Comparison of ENCODE assay signal across 5 cellular contexts in genomic region chr2:185585165-185585564, GRCh38.
DNase-seq lines count a peak whose midpoint lies in the region; ATAC-seq, FAIRE-seq and TF ChIP-seq lines count a peak whose summit lies in the region.
"Not testable (repeated sequence)": the region's sequence is repeated elsewhere in the genome, so short reads cannot be mapped to it uniquely, and the experiment has no call there.

No MANE protein-coding gene starts in this region.

- H3K36me3 ChIP-seq in mammary epithelial cell (ENCODE audit: insufficient read depth, low read length); HepG2 (replicated peaks in 1 of 2; ENCODE audit: control insufficient read depth in 1 of 2, insufficient read depth in 2 of 2, low read length in 2 of 2): not testable (repeated sequence)

- peaks cover 20% of the 10 kb centered on the region for H3K4me1 ChIP-seq in mammary epithelial cell (ENCODE audit: insufficient read depth, low read length)
- not testable (repeated sequence) for H3K4me1 ChIP-seq in HepG2 (ENCODE audit: insufficient read depth, low read length)

- intact Hi-C loops in mammary epithelial cell (cut with micrococcal nuclease), result loop anchor here (10.0 kb wide), 1 partner anchor 150 kb away; no protein-coding TSS in a partner anchor
- intact Hi-C loops in HepG2 (cut with micrococcal nuclease; ENCODE audit: unreplicated experiment), result not testable (repeated sequence)

- POLR2A ChIA-PET in HepG2 (lab: Yijun Ruan, JAX), result not testable (repeated sequence)

- in situ Hi-C loops in mammary epithelial cell (cut with MboI; ENCODE audit: low sequenced_read_pairs in 2 of 2); HepG2 (cut with HindIII; ENCODE audit: extremely low pct_ligation_motif_present, low pct_unique_long_range_greater_than_20kb): not testable (repeated sequence)

- 2% methylated on average over 5 of the region's 5 CpGs for WGBS in mammary epithelial cell (ENCODE audit: low coverage, missing lambda C conversion rate)
- WGBS in HepG2 (ENCODE audit: low lambda C conversion rate), result 17% methylated on average over 5 of the region's 5 CpGs

- FAIRE-seq in GM12892 (lab: Jason Lieb, UNC), result peak; percentile 50
- not testable (repeated sequence) for FAIRE-seq in HepG2 (lab: Jason Lieb, UNC)

- peak overlapping the region; percentile 72 for H3K27ac ChIP-seq in mammary epithelial cell (ENCODE audit: insufficient read depth, low read depth, low read length)
- H3K27ac ChIP-seq in HepG2 (ENCODE audit: extremely low read length, insufficient read depth, low read length), result not testable (repeated sequence)

- not testable (repeated sequence) for DNase-seq in GM12892 (ENCODE audit: insufficient read length); HepG2 (ENCODE audit: low spot score)
- peak; percentile 42 for DNase-seq in RPMI7951 (ENCODE audit: low read depth)
- peak; percentile 82 for DNase-seq in mammary epithelial cell
- DNase-seq in epithelial cell of esophagus (ENCODE audit: low read depth), result peak; percentile 55

- not testable (repeated sequence) for TF ChIP-seq EP300 in HepG2 (IDR thresholded peaks at IDR 0.05; ENCODE audit: low read depth in 2 of 2, low read length in 2 of 2); HepG2 (CRISPR knock-in tag; IDR thresholded peaks at IDR 0.05; ENCODE audit: borderline replicate concordance)

- H3K79me2 ChIP-seq in mammary epithelial cell (ENCODE audit: insufficient read depth, low read length); HepG2 (ENCODE audit: insufficient read depth, low read length): not testable (repeated sequence)

- H4K20me1 ChIP-seq in mammary epithelial cell (ENCODE audit: insufficient read depth, low read length); HepG2 (ENCODE audit: insufficient read depth, low read length): not testable (repeated sequence)

- TF ChIP-seq POLR2A in GM12892 (IDR thresholded peaks at IDR 0.05; ENCODE audit: low read depth, low read length); HepG2 (IDR thresholded peaks at IDR 0.05; ENCODE audit: insufficient read depth in 1 of 2, low read depth in 2 of 2, low read length in 2 of 2): not testable (repeated sequence)

- BruUV-seq in mammary epithelial cell (replicated peaks; lab: Mats Ljungman, UMichigan); HepG2 (replicated peaks; lab: Mats Ljungman, UMichigan): not testable (repeated sequence)

- not testable (repeated sequence) for H3K27me3 ChIP-seq in mammary epithelial cell (ENCODE audit: insufficient read depth, low read length); HepG2 (ENCODE audit: control insufficient read depth in 1 of 2, insufficient read depth in 2 of 2, low read length in 2 of 2)

- not testable (repeated sequence) for H3K4me3 ChIP-seq in mammary epithelial cell (replicated peaks in 1 of 3; ENCODE audit: insufficient read depth in 1 of 3, low read depth in 2 of 3, low read length in 3 of 3); epithelial cell of esophagus (ENCODE audit: low read length); HepG2 (replicated peaks in 1 of 3; ENCODE audit: insufficient read depth in 1 of 3, low read depth in 2 of 3, low read length in 3 of 3)

- H2AFZ ChIP-seq in mammary epithelial cell (ENCODE audit: low read depth, low read length); HepG2 (ENCODE audit: low read length): not testable (repeated sequence)

- peaks cover 11% of the 10 kb centered on the region for H3K9me3 ChIP-seq in mammary epithelial cell (replicated peaks; ENCODE audit: insufficient read depth, low read length)
- H3K9me3 ChIP-seq in HepG2 (ENCODE audit: low read length), result peaks cover 11% of the 10 kb centered on the region

- dilution Hi-C loops in mammary epithelial cell (cut with HindIII; ENCODE audit: low sequenced_read_pairs), result not testable (repeated sequence)

- H3K9ac ChIP-seq in mammary epithelial cell (ENCODE audit: insufficient read depth, low read length); HepG2 (ENCODE audit: insufficient read depth, low read depth, low read length): not testable (repeated sequence)

- not testable (repeated sequence) for ATAC-seq in HepG2

- not testable (repeated sequence) for TF ChIP-seq CTCF in mammary epithelial cell (conservative IDR thresholded peaks at IDR 0.05 in 1 of 2, IDR thresholded peaks at IDR 0.05 in 1 of 2; ENCODE audit: extremely low read depth in 1 of 2, insufficient read depth in 1 of 2, low read depth in 1 of 2, low read length in 2 of 2); epithelial cell of esophagus (IDR thresholded peaks at IDR 0.05; ENCODE audit: insufficient read depth, low read depth, low read length, missing control alignments); HepG2 (CRISPR knock-in tag; IDR thresholded peaks at IDR 0.05)

- peak overlapping the region; percentile 8 for H3K4me2 ChIP-seq in mammary epithelial cell (ENCODE audit: insufficient read depth, low read depth, low read length)
- not testable (repeated sequence) for H3K4me2 ChIP-seq in HepG2 (ENCODE audit: low read depth, low read length)

- TF ChIP-seq RAD21 in HepG2 (CRISPR knock-in tag; IDR thresholded peaks at IDR 0.05), result not testable (repeated sequence)

- CTCF ChIA-PET in mammary epithelial cell (lab: Charles Lee; ENCODE audit: low non-redundant PET); HepG2 (lab: Yijun Ruan, JAX; ENCODE audit: low intra/inter-chr PET ratio, low total read pairs): not testable (repeated sequence)

TF ChIP-seq in HepG2, 621 proteins besides CTCF, POLR2A, EP300 and RAD21:
- peak; percentile 100 for TF ChIP-seq ZNF761 (CRISPR knock-in tag; conservative IDR thresholded peaks at IDR 0.05)
